ENCODE assay signal across 5 cellular contexts in genomic region chr18:39007523-39007922, GRCh38.
"Had no signal": no experiment of that assay in that cellular context is flagged by ENCODE, and none has a peak within 500 bp of the region (broad histone marks: within the 10 kb centered on the region; RNA-seq: fewer than 3 reads in every experiment).

No MANE protein-coding gene starts in this region.

- H3K27ac ChIP-seq: HL-60 had no signal

- H3K4me3 ChIP-seq: K562 had no signal

- ATAC-seq: HepG2, K562 had no signal

- DNase-seq: IMR-90, KBM-7 had no signal
